ENCODE assay signal across 12 cellular contexts in the genomic region with DNA sequence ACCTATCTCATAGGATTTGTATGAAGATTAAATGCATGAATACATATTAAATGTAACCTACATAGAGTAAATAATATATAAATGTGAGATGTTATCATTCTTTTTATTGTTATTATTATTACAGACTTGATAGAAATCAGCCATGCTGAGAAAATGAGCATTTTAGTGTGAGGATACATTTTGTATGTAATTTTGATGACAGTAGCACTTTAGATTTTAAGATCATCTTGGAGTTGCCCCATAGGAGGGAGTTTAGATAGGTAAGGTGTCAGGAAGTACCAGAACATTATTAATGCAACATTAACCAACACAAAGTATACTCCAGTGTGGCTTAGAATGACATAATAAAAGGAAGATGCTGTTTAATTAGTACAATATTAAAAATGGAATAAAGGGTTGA. TPM values are rescaled to one million over a fixed set of nuclear protein-coding genes. Genes with fewer than 3 reads are reported as not detected.
"Had no signal": no experiment of that assay in that cellular context is flagged by ENCODE, and none has a peak within 500 bp of the region (broad histone marks: within the 10 kb centered on the region; RNA-seq: fewer than 3 reads in every experiment).

No MANE protein-coding gene starts in this region.

- H3K36me3 ChIP-seq: HAP-1 had no signal

- H3K9me3 ChIP-seq: HAP-1 had no signal

- ATAC-seq: GM23338, HCT116 had no signal

- H3K4me3 ChIP-seq: GM23248, GM23338, HAP-1 had no signal

- FAIRE-seq: H1, H54 had no signal

- H3K4me1 ChIP-seq: HAP-1 had no signal

- H3K27ac ChIP-seq: GM23248 had no signal

- DNase-seq: GM23248, GOT3, H7, H9, HCEC 1CT, HFFc6 had no signal

- H3K9ac ChIP-seq: GM23248 had no signal

- H2AFZ ChIP-seq: GM23248, GM23338 had no signal

- H3K4me2 ChIP-seq: GM23338 had no signal

RNA-seq across cellular contexts. Expression of gene TMPRSS11A, which starts 8.4 kb away (rescaled TPM):
- total RNA-seq: GM23248, GM23338, H1, H4, H9, HFFc6 had no signal
- polyA plus RNA-seq: GM23248, GM23338, H1 had no signal
